In genomic region chr1:237975903-237976302, GRCh38 we compare ENCODE assay signal across 23 cellular contexts.
"Had no signal": no experiment of that assay in that cellular context is flagged by ENCODE, and none has a peak within 500 bp of the region (broad histone marks: within the 10 kb centered on the region; RNA-seq: fewer than 3 reads in every experiment).

No MANE protein-coding gene starts in this region.

- H3K27ac ChIP-seq: breast epithelium, SK-N-MC had no signal

- H3K36me3 Mint-ChIP-seq: activated CD8-positive, alpha-beta memory T cell treated with anti-CD3 and anti-CD28 coated beads, Interleukin-2, amount 10 ng/mL, durations not matched to agents 7 days and 5 days; activated naive CD4-positive, alpha-beta T cell treated with anti-CD3 and anti-CD28 coated beads, Interleukin-2, amount 50 U/mL, for 24 hours; T-cell had no signal

- H3K4me1 ChIP-seq: breast epithelium had no signal

- ATAC-seq: activated CD8-positive, alpha-beta memory T cell treated with anti-CD3 and anti-CD28 coated beads, Interleukin-2, amount 10 ng/mL, durations not matched to agents 7 days and 5 days; T-cell had no signal

- H3K4me3 Mint-ChIP-seq: activated B cell treated with CpG ODN at 0.5 μM for 24 hours; activated CD4-positive, alpha-beta T cell treated with anti-CD3 and anti-CD28 coated beads, Interleukin-2, amount 10 ng/mL, durations not matched to agents 24 days and 14 days; activated CD8-positive, alpha-beta memory T cell treated with anti-CD3 and anti-CD28 coated beads, Interleukin-2, amount 10 ng/mL, durations not matched to agents 7 days and 5 days; activated naive CD4-positive, alpha-beta T cell treated with anti-CD3 and anti-CD28 coated beads, Interleukin-2, amount 50 U/mL, for 24 hours; activated T-cell treated with anti-CD3 and anti-CD28 coated beads, Interleukin-2, amount 50 U/mL, for 24 hours; activated T-helper 1 cell treated with anti-CD3 and anti-CD28 coated beads, Interleukin-12 subunit alpha, Interleukin-12 subunit beta, Interleukin-2, Interleukin-4 antibody, amounts not matched to agents 30 ng/mL and 10 ng/mL and 1 ng/mL, durations not matched to agents 14 hours and 24 hours and 36 hours; T-cell had no signal

- H3K36me3 ChIP-seq: breast epithelium had no signal

- H3K27me3 ChIP-seq: breast epithelium had no signal

- H3K9me3 Mint-ChIP-seq: activated B cell treated with CpG ODN at 0.5 μM for 24 hours; activated CD4-positive, alpha-beta T cell treated with anti-CD3 and anti-CD28 coated beads, Interleukin-2, amount 10 ng/mL, durations not matched to agents 24 days and 14 days; activated T-cell treated with anti-CD3 and anti-CD28 coated beads, Interleukin-2, amount 50 U/mL, for 24 hours; activated T-helper 1 cell treated with anti-CD3 and anti-CD28 coated beads, Interleukin-12 subunit alpha, Interleukin-12 subunit beta, Interleukin-2, Interleukin-4 antibody, amounts not matched to agents 30 ng/mL and 10 ng/mL and 1 ng/mL, durations not matched to agents 14 hours and 24 hours and 36 hours had no signal

- H3K27me3 Mint-ChIP-seq: activated B cell treated with CpG ODN at 0.5 μM for 24 hours; activated CD4-positive, alpha-beta T cell treated with anti-CD3 and anti-CD28 coated beads, Interleukin-2, amount 10 ng/mL, durations not matched to agents 24 days and 14 days; activated CD8-positive, alpha-beta memory T cell treated with anti-CD3 and anti-CD28 coated beads, Interleukin-2, amount 10 ng/mL, durations not matched to agents 7 days and 5 days; activated naive CD4-positive, alpha-beta T cell treated with anti-CD3 and anti-CD28 coated beads, Interleukin-2, amount 50 U/mL, for 24 hours; activated T-cell treated with anti-CD3 and anti-CD28 coated beads, Interleukin-2, amount 50 U/mL, for 24 hours; T-cell had no signal

- FAIRE-seq: TTC549 had no signal

- H3K4me3 ChIP-seq: breast epithelium, SK-N-MC had no signal

- H3K4me1 Mint-ChIP-seq: activated B cell treated with CpG ODN at 0.5 μM for 24 hours; activated CD4-positive, alpha-beta T cell treated with anti-CD3 and anti-CD28 coated beads, Interleukin-2, amount 10 ng/mL, durations not matched to agents 24 days and 14 days; activated CD8-positive, alpha-beta memory T cell treated with anti-CD3 and anti-CD28 coated beads, Interleukin-2, amount 10 ng/mL, durations not matched to agents 7 days and 5 days; activated naive CD4-positive, alpha-beta T cell treated with anti-CD3 and anti-CD28 coated beads, Interleukin-2, amount 50 U/mL, for 24 hours; T-cell had no signal

- DNase-seq: activated B cell treated with CpG ODN at 0.5 μM for 24 hours; activated CD4-positive, alpha-beta T cell treated with anti-CD3 and anti-CD28 coated beads for 1 hour; activated CD4-positive, alpha-beta T cell treated with anti-CD3 and anti-CD28 coated beads, Interleukin-2, amount 10 ng/mL, durations not matched to agents 24 days and 14 days; activated CD4-positive, alpha-beta T cell treated with anti-CD3 and anti-CD28 coated beads, Interleukin-2, amount 50 U/mL, for 48 hours; activated CD8-positive, alpha-beta memory T cell treated with anti-CD3 and anti-CD28 coated beads, Interleukin-2, amount 10 ng/mL, durations not matched to agents 7 days and 5 days; activated effector memory CD4-positive, alpha-beta T cell treated with Interleukin-2 at 50 U/mL for 16 hours; activated naive CD4-positive, alpha-beta T cell; activated T-cell treated with anti-CD3 and anti-CD28 coated beads, Interleukin-2, amount 50 U/mL, for 24 hours; aorta; caudate nucleus; NCI-H1105 treated with DMSO at 0.1 percent for 48 hours; NCI-H1436 treated with DMSO at 0.1 percent for 48 hours; NCI-H187; NCI-H2081; NCI-H510A treated with DMSO at 0.1 percent for 48 hours; T-cell; T-helper 2 cell; T1000 had no signal

- H3K9me3 ChIP-seq: breast epithelium had no signal

- H3K27ac Mint-ChIP-seq: activated B cell treated with CpG ODN at 0.5 μM for 24 hours; activated CD4-positive, alpha-beta T cell treated with anti-CD3 and anti-CD28 coated beads, Interleukin-2, amount 10 ng/mL, durations not matched to agents 24 days and 14 days; activated CD8-positive, alpha-beta memory T cell treated with anti-CD3 and anti-CD28 coated beads, Interleukin-2, amount 10 ng/mL, durations not matched to agents 7 days and 5 days; activated naive CD4-positive, alpha-beta T cell treated with anti-CD3 and anti-CD28 coated beads, Interleukin-2, amount 50 U/mL, for 24 hours; activated T-cell treated with anti-CD3 and anti-CD28 coated beads, Interleukin-2, amount 50 U/mL, for 24 hours; activated T-helper 1 cell treated with anti-CD3 and anti-CD28 coated beads, Interleukin-12 subunit alpha, Interleukin-12 subunit beta, Interleukin-2, Interleukin-4 antibody, amounts not matched to agents 30 ng/mL and 10 ng/mL and 1 ng/mL, durations not matched to agents 14 hours and 24 hours and 36 hours; T-cell had no signal
